In genomic region chr10:133045556-133046483, GRCh38 we compare ENCODE assay signal across 24 cellular contexts. TPM values are rescaled to one million over a fixed set of nuclear protein-coding genes. Genes with fewer than 3 reads are reported as not detected.
"Had no signal": no experiment of that assay in that cellular context is flagged by ENCODE, and none has a peak within 500 bp of the region (broad histone marks: within the 10 kb centered on the region; RNA-seq: fewer than 3 reads in every experiment).

No MANE protein-coding gene starts in this region.

- FAIRE-seq: keratinocyte had no signal

- H3K9me3 ChIP-seq: colonic mucosa, esophagus squamous epithelium, left lung, suprapubic skin had no signal

- H3K27me3 ChIP-seq: colonic mucosa, hepatocyte had no signal

- H3K4me1 ChIP-seq: colonic mucosa, esophagus squamous epithelium, left lung, suprapubic skin had no signal

- DNase-seq: activated CD4-positive, alpha-beta memory T cell treated with anti-CD3 and anti-CD28 coated beads, Interleukin-2, amount 10 ng/mL, durations not matched to agents 7 days and 5 days; activated CD4-positive, alpha-beta T cell treated with anti-CD3 and anti-CD28 coated beads for 36 hours; activated gamma-delta T cell; activated T-cell treated with anti-CD3 and anti-CD28 coated beads, Interleukin-2, amount 50 U/mL, for 48 hours; central memory CD4-positive, alpha-beta T cell; colonic mucosa; esophagus squamous epithelium; left lung; mammary epithelial cell; naive B cell; nucleus accumbens; stimulated activated CD4-positive, alpha-beta T cell treated with anti-CD3 and anti-CD28 coated beads, Interleukin-4, amount 100 ng/mL, for 4 hours; stimulated activated CD8-positive, alpha-beta memory T cell treated with anti-CD3 and anti-CD28 coated beads, Interleukin-4, amount 100 ng/mL, for 48 hours; stimulated activated naive CD4-positive, alpha-beta T cell treated with Interleukin-2 at 50 U/mL for 16 hours had no signal

- H3K27ac ChIP-seq: colonic mucosa, esophagus squamous epithelium, hepatocyte, left lung, suprapubic skin, VCaP had no signal

- H3K4me2 ChIP-seq: hepatocyte, smooth muscle cell had no signal

- H2AFZ ChIP-seq: hepatocyte had no signal

- H3K4me3 ChIP-seq: colonic mucosa, esophagus squamous epithelium, hepatocyte, left lung, smooth muscle cell, suprapubic skin had no signal

- H3K36me3 ChIP-seq: colonic mucosa, esophagus squamous epithelium, left lung, suprapubic skin had no signal

- H3K79me2 ChIP-seq: hepatocyte had no signal

- ATAC-seq: activated CD4-positive, alpha-beta T cell treated with anti-CD3 and anti-CD28 coated beads for 36 hours; activated naive CD4-positive, alpha-beta T cell treated with anti-CD3 and anti-CD28 coated beads, Interleukin-2, amount 50 U/mL, for 72 hours; left lung had no signal

RNA-seq across cellular contexts. Expression of gene ADGRA1, which starts 41.9 kb away (rescaled TPM):
- total RNA-seq: activated CD4-positive, alpha-beta memory T cell treated with anti-CD3 and anti-CD28 coated beads, Interleukin-2, amount 10 ng/mL, durations not matched to agents 7 days and 5 days; activated CD4-positive, alpha-beta T cell treated with anti-CD3 and anti-CD28 coated beads for 36 hours; activated naive CD4-positive, alpha-beta T cell treated with anti-CD3 and anti-CD28 coated beads, Interleukin-2, amount 50 U/mL, for 72 hours; colonic mucosa; esophagus squamous epithelium; fibroblast of villous mesenchyme; glomerular endothelial cell; mammary epithelial cell; mononuclear cell; smooth muscle cell; suprapubic skin; T-helper 1 cell treated with Interleukin-12 subunit alpha and Interleukin-12 subunit beta and Interleukin-4 antibody, amounts not matched to agents 30 ng/mL and 1 ng/mL, for 36 hours had no signal
- polyA plus RNA-seq: hepatocyte, keratinocyte, mammary epithelial cell, smooth muscle cell had no signal
